22 cellular contexts compared by ENCODE assay signal in genomic region chr12:83904175-83904574, GRCh38.
"Had no signal": no experiment of that assay in that cellular context is flagged by ENCODE, and none has a peak within 500 bp of the region (broad histone marks: within the 10 kb centered on the region; RNA-seq: fewer than 3 reads in every experiment).

No MANE protein-coding gene starts in this region.

- H3K4me3 Mint-ChIP-seq: memory B cell; natural killer cell; stimulated activated naive CD8-positive, alpha-beta T cell treated with anti-CD3 and anti-CD28 coated beads, Interleukin-15, amount 100 ng/mL, for 72 hours had no signal

- H3K4me3 ChIP-seq: dorsolateral prefrontal cortex, lung, ovary, right lobe of liver, smooth muscle cell, suprapubic skin, transverse colon, vagina had no signal

- H3K27me3 Mint-ChIP-seq: memory B cell; stimulated activated naive CD8-positive, alpha-beta T cell treated with anti-CD3 and anti-CD28 coated beads, Interleukin-15, amount 100 ng/mL, for 72 hours had no signal

- ATAC-seq: esophagus mucosa; left ventricle myocardium superior; natural killer cell; right lobe of liver; stimulated activated naive CD8-positive, alpha-beta T cell treated with anti-CD3 and anti-CD28 coated beads, Interleukin-15, amount 100 ng/mL, for 72 hours had no signal

- H3K27me3 ChIP-seq: dorsolateral prefrontal cortex, ovary, right lobe of liver, suprapubic skin, transverse colon, vagina had no signal

- H3K9me3 ChIP-seq: ovary, right lobe of liver, suprapubic skin, transverse colon, vagina had no signal

- DNase-seq: dorsolateral prefrontal cortex; effector CD4-positive, alpha-beta T cell; foreskin fibroblast; left ventricle myocardium superior; natural killer cell; occipital lobe; retina; right lobe of liver; stimulated activated CD4-positive, alpha-beta T cell treated with anti-CD3 and anti-CD28 coated beads, Interleukin-12 subunit alpha, Interleukin-12 subunit beta, amount 100 ng/mL, for 4 hours; stimulated activated CD4-positive, alpha-beta T cell treated with anti-CD3 and anti-CD28 coated beads, Interleukin-2, amount 100 ng/mL, for 24 hours; stimulated activated CD4-positive, alpha-beta T cell treated with anti-CD3 and anti-CD28 coated beads, Interleukin-4, amount 100 ng/mL, for 4 hours; stimulated activated naive CD4-positive, alpha-beta T cell; stimulated activated naive CD8-positive, alpha-beta T cell treated with anti-CD3 and anti-CD28 coated beads, Interleukin-15, amount 100 ng/mL, for 72 hours; transverse colon had no signal

- H3K27ac Mint-ChIP-seq: memory B cell; natural killer cell; stimulated activated naive CD8-positive, alpha-beta T cell treated with anti-CD3 and anti-CD28 coated beads, Interleukin-15, amount 100 ng/mL, for 72 hours had no signal

- H3K4me1 ChIP-seq: right lobe of liver, suprapubic skin, transverse colon, vagina had no signal

- H3K4me1 Mint-ChIP-seq: memory B cell; natural killer cell; stimulated activated naive CD8-positive, alpha-beta T cell treated with anti-CD3 and anti-CD28 coated beads, Interleukin-15, amount 100 ng/mL, for 72 hours had no signal

- H3K27ac ChIP-seq: dorsolateral prefrontal cortex, epithelial cell of prostate, ovary, right lobe of liver, suprapubic skin, transverse colon, vagina had no signal

- H3K36me3 Mint-ChIP-seq: memory B cell had no signal

- H3K36me3 ChIP-seq: ovary, right lobe of liver, suprapubic skin, transverse colon, vagina had no signal
